Comparison of ENCODE assay signal across 8 cellular contexts in the genomic region with DNA sequence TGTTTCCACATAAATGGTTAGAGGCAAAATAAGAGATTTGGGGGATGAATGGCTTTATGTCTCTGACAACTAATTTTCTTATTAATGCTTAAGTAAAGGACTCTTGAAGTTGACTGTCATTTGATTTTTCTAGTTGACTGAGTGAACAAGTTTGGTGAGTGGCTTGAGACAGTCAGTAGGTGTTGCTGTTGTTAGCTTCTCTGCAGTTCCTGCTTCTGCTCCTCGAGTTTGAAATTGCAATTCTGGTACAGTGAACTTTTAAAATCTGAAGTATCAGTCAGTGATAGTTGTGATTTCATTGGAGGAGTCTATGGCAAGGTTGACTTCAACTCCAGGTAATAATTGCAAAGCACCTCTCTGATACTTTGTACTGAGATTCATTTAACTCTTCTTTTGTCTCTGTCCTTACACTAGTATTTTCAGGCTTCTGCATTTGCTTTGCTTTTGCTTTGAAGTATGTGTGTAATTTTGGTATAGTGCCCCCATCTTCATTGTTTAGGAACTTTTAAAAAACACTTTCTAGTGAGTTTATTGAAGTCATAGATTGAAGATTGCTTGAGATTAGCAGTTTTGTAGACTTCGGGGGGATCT. TPM values are rescaled to one million over a fixed set of nuclear protein-coding genes. Genes with fewer than 3 reads are reported as not detected.
DNase-seq lines count a peak whose midpoint lies in the region; ATAC-seq, FAIRE-seq and TF ChIP-seq lines count a peak whose summit lies in the region.

No MANE protein-coding gene starts in this region.

- H3K4me3 ChIP-seq in AG04449 (ENCODE audit: low read depth, low read length), result peak overlapping the region; percentile 87
- H3K4me3 ChIP-seq in breast epithelium, result peak overlapping the region in 2 of 3 donors; percentile 0 to 78
- H3K4me3 ChIP-seq in lower lobe of right lung, result peak overlapping the region; percentile 88

- TF ChIP-seq POLR2A in breast epithelium (IDR thresholded peaks at IDR 0.05), result no peak

- CTCF ChIA-PET in AG04449 (lab: Yijun Ruan, JAX), result interaction anchor here (0.7 to 3.4 kb wide), 16 partner anchors 11 to 430 kb away, joined by 3 to 19 read pairs (median 4); no protein-coding TSS in a partner anchor

- ATAC-seq in lower lobe of right lung, result no peak
- ATAC-seq in HG02884 (IDR thresholded peaks at IDR 0.05; ENCODE audit: unreplicated experiment), result no peak

- H3K27me3 ChIP-seq in breast epithelium (no peaks in the 10 kb centered on the region), lower lobe of right lung (ENCODE audit: low read depth) (no peaks in the 10 kb centered on the region)

- H3K36me3 ChIP-seq in breast epithelium, result no peaks in the 10 kb centered on the region
- no peaks in the 10 kb centered on the region for H3K36me3 ChIP-seq in lower lobe of right lung

- DNase-seq in AG04449 (ENCODE audit: low read depth, low spot score) (no peak), NCI-H446 (lab: John Stamatoyannopoulos, UW) (peak; percentile 28 to 42), breast epithelium (ENCODE audit: low spot score in 2 of 2) (no peak), lower lobe of right lung (no peak), iPS-NIHi7 (ENCODE audit: extremely low spot score) (no peak)
- DNase-seq in stimulated activated CD4-positive, alpha-beta T cell treated with anti-CD3 and anti-CD28 coated beads, Interleukin-4, amount 100 ng/mL, for 4 hours, result no peak

- H3K4me1 ChIP-seq in breast epithelium (peaks cover 0 to 5% of the 10 kb centered on the region in 2 donors), lower lobe of right lung (peaks cover 48% of the 10 kb centered on the region)

- POLR2A ChIA-PET in AG04449 (lab: Yijun Ruan, JAX), result interaction anchor here (2.0 kb wide), 1 partner anchor 269 kb away, joined by 6 read pairs; no protein-coding TSS in a partner anchor

- no peaks in the 10 kb centered on the region for H3K9me3 ChIP-seq in breast epithelium
- H3K9me3 ChIP-seq in lower lobe of right lung, result no peaks in the 10 kb centered on the region

- H3K27ac ChIP-seq in breast epithelium (peak overlapping the region; percentile 8 to 99), lower lobe of right lung (no peak overlapping the region)

- intact Hi-C loops in breast epithelium (cut with DNase I; ENCODE audit: low total_unique reads) (no loop called here), lower lobe of right lung (cut with DNase I) (no loop called here)

- peak; percentile 85 for FAIRE-seq in G401.6 (lab: Jason Lieb, UNC)

- TF ChIP-seq CTCF in AG04449 (IDR thresholded peaks at IDR 0.05; ENCODE audit: insufficient read depth, low read length, missing control alignments), result peak; percentile 63
- peak in 1 of 3 donors; percentile 22 for TF ChIP-seq CTCF in breast epithelium (IDR thresholded peaks at IDR 0.05)
- TF ChIP-seq CTCF in lower lobe of right lung (IDR thresholded peaks at IDR 0.05), result peak; percentile 51

RNA-seq across cellular contexts. Expression of gene SIPA1L1, which starts 2.5 kb away (rescaled TPM):
- 10 to 100 TPM; 15.4 to 65.9 (median 39.7) TPM for total RNA-seq in breast epithelium
- 46.8 TPM for total RNA-seq in lower lobe of right lung

Comparison
In these comparisons a context has a peak if more than half of its experiments do, and no peak if none do; other contexts are left out.
1. DNase-seq: peak in NCI-H446 (2 of 2); none in AG04449 (single experiment), breast epithelium (0 of 2), lower lobe of right lung (single experiment), iPS-NIHi7 (single experiment) and stimulated activated CD4-positive, alpha-beta T cell treated with anti-CD3 and anti-CD28 coated beads, Interleukin-4, amount 100 ng/mL, for 4 hours (0 of 2).
2. Peak in every context shown above with its lines, with median percentiles within 50 percentile points of each other: H3K4me3 ChIP-seq.